Comparison of ENCODE assay signal across 8 cellular contexts in genomic region chr15:34987182-34987488, GRCh38. TPM values are rescaled to one million over a fixed set of nuclear protein-coding genes. Genes with fewer than 3 reads are reported as not detected.
DNase-seq lines count a peak whose midpoint lies in the region; ATAC-seq and TF ChIP-seq lines count a peak whose summit lies in the region.

No MANE protein-coding gene starts in this region.

- CTCF ChIA-PET in AG04449 (lab: Yijun Ruan, JAX): interaction anchor here (1.0 to 7.0 kb wide), 2 partner anchors 13 to 17 kb away, joined by 3 to 51 read pairs; partner anchors contain the start of gene AQR
- CTCF ChIA-PET in MCF 10A (lab: Yijun Ruan, JAX): interaction anchor here (0.9 to 1.0 kb wide), 2 partner anchors 18 to 317 kb away, joined by 3 to 6 read pairs; partner anchors contain the start of gene AQR

- H3K9ac ChIP-seq in HUES6 (ENCODE audit: low read length): peak overlapping the region; percentile 96

- intact Hi-C loops in MCF 10A (cut with micrococcal nuclease): loop anchor here (10.0 kb wide), 1 partner anchor 458 kb away; no protein-coding TSS in a partner anchor

- POLR2A ChIA-PET in AG04449 (lab: Yijun Ruan, JAX): no interaction called here
- POLR2A ChIA-PET in MCF 10A (lab: Yijun Ruan, JAX): interaction anchor here (0.6 to 8.2 kb wide), 14 partner anchors 12 to 887 kb away, joined by 3 to 181 read pairs (median 6); partner anchors contain the start of genes AQR and SLC12A6

- peaks cover 40% of the 10 kb centered on the region for H3K36me3 ChIP-seq in HUES6 (ENCODE audit: control insufficient read depth, insufficient read depth, low read length)

- peak overlapping the region; percentile 91 for H3K4me3 Mint-ChIP-seq in MCF 10A (ENCODE audit: unreplicated experiment)

- no peak overlapping the region for H3K27ac ChIP-seq in HUES6 (ENCODE audit: low read depth, low read length)

- H3K4me3 ChIP-seq in AG04449 (ENCODE audit: low read depth, low read length) (peak overlapping the region; percentile 98), HUES6 (ENCODE audit: low read depth, low read length) (peak overlapping the region; percentile 95), mononuclear cell (ENCODE audit: low read length) (peak overlapping the region; percentile 82)

- TF ChIP-seq CTCF in AG04449 (IDR thresholded peaks at IDR 0.05; ENCODE audit: insufficient read depth, low read length, missing control alignments): no peak
- no peak for TF ChIP-seq CTCF in MCF 10A (IDR thresholded peaks at IDR 0.05; ENCODE audit: unreplicated experiment)
- no peak for TF ChIP-seq CTCF in GM20000 (IDR thresholded peaks at IDR 0.05; ENCODE audit: extremely low read depth, missing control alignments)

- no peaks in the 10 kb centered on the region for H3K27me3 Mint-ChIP-seq in MCF 10A (ENCODE audit: insufficient read depth, unreplicated experiment)

- DNase-seq in AG04449 (ENCODE audit: low read depth, low spot score): no peak
- peak; percentile 18 for DNase-seq in MCF 10A (ENCODE audit: unreplicated experiment)
- DNase-seq in GM20000 (ENCODE audit: low spot score): no peak

- H3K27me3 ChIP-seq in HUES6 (ENCODE audit: control insufficient read depth, insufficient read depth, low read length) (no peaks in the 10 kb centered on the region), mononuclear cell (ENCODE audit: insufficient read depth, low read length) (no peaks in the 10 kb centered on the region)

- H3K4me1 Mint-ChIP-seq in MCF 10A (ENCODE audit: insufficient read depth, unreplicated experiment): peaks cover 7% of the 10 kb centered on the region

- ATAC-seq in HG02885 (IDR thresholded peaks at IDR 0.05; ENCODE audit: poor library complexity, unreplicated experiment): no peak
- ATAC-seq in HG02610 (IDR thresholded peaks at IDR 0.05; ENCODE audit: unreplicated experiment): no peak
- no peak for ATAC-seq in GM18907 (IDR thresholded peaks at IDR 0.05; ENCODE audit: unreplicated experiment)

- H3K4me1 ChIP-seq in HUES6 (ENCODE audit: control insufficient read depth, insufficient read depth, low read length) (peaks cover 19% of the 10 kb centered on the region; the same call in 1 of the 2 replicates), mononuclear cell (ENCODE audit: insufficient read depth, low read length) (peaks cover 38% of the 10 kb centered on the region)

- no peaks in the 10 kb centered on the region for H3K9me3 Mint-ChIP-seq in MCF 10A (ENCODE audit: unreplicated experiment)

- peak overlapping the region; percentile 98 for H3K27ac Mint-ChIP-seq in MCF 10A (ENCODE audit: low read depth, unreplicated experiment)

- peaks cover 39% of the 10 kb centered on the region for H3K36me3 Mint-ChIP-seq in MCF 10A (ENCODE audit: insufficient read depth, unreplicated experiment)

- H3K9me3 ChIP-seq in HUES6 (ENCODE audit: control insufficient read depth, insufficient read depth, low read depth, low read length) (no peaks in the 10 kb centered on the region), mononuclear cell (ENCODE audit: low read depth, low read length) (no peaks in the 10 kb centered on the region)

- BruUV-seq in MCF 10A (replicated peaks; lab: Mats Ljungman, UMichigan): TSS peak; percentile 38

RNA-seq across cellular contexts. Expression of gene ZNF770, which starts 1.0 kb away (rescaled TPM):
- 61.0 and 73.6 TPM in 2 replicates for total RNA-seq in MCF 10A (2022)
- 29.5 TPM for total RNA-seq in mononuclear cell

RNA-seq across cellular contexts. Expression of gene AQR, which starts 17.6 kb away (rescaled TPM):
- total RNA-seq in MCF 10A (2022) (26.5 and 33.1 TPM in 2 replicates), mononuclear cell (38.4 TPM)
